Comparison of ENCODE assay signal across 21 cellular contexts in the genomic region with DNA sequence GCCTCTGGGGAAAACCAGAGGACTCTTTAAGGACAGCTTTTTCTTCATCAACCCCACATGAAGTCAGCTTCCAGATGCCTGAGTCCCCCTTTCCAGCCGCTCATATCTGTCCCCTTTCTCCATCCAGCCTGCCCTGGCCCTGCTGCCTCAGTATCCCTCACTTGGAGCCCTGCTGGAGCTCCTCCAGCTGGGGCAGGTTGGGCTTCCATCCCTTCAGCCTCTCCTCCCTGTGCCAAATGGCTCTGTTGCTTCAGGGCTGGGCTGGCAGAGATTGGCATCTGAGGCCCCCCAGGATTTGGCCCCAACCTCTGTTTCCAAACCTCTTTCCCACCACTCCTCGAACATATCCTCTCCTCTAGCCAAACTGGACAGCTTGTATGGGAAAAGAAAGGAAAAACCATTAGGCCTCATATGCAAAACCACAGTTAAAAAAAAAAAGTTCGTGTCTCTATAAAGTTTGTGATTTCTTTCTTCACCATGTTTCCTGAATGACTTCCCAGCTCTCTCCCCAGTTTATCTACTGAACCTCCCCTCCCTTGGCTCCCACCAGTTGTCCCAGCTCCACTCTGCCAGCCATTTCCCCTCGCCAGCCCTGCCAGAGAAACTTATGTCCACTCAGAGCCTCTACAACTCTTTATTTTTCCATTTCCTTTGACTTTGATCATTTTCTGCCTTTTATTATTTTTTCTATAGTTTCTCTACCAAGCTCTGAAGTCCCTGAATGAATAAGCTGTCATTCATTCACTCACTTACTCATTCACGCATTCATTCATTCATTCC.
DNase-seq lines count a peak whose midpoint lies in the region; ATAC-seq and TF ChIP-seq lines count a peak whose summit lies in the region.
"Had no signal": no experiment of that assay in that cellular context is flagged by ENCODE, and none has a peak within 500 bp of the region (broad histone marks: within the 10 kb centered on the region; RNA-seq: fewer than 3 reads in every experiment).

No MANE protein-coding gene starts in this region.

- DNase-seq in activated effector memory CD4-positive, alpha-beta T cell treated with anti-CD3 and anti-CD28 coated beads, Interleukin-2, amount 50 U/mL, for 16 hours, result peak; percentile 38
- no peak for DNase-seq in activated effector memory CD4-positive, alpha-beta T cell treated with Interleukin-2 at 50 U/mL for 16 hours
- peak; percentile 26 for DNase-seq in islet precursor cell
- DNase-seq in spleen, result peak; percentile 25
- peak in 1 of 2 donors; percentile 30 for DNase-seq in aorta
- DNase-seq in MV-4-11 (lab: John Stamatoyannopoulos, UW), result no peak
- no peak for DNase-seq in NOMO-1 treated with DMSO at 0.1 percent for 48 hours (lab: John Stamatoyannopoulos, UW; ENCODE audit: unreplicated experiment)
- DNase-seq: 8988T; CD8-positive, alpha-beta memory T cell; DND-41; GDM1; KBM-7; NCI-H1048; NCI-H146; NCI-H446; NCI-H774; Peyer's patch; SHP77 treated with DMSO at 0.1 percent for 48 hours had no signal

- H3K36me3 ChIP-seq in spleen (no peaks in the 10 kb centered on the region), aorta (ENCODE audit: control insufficient read depth in 1 of 2, insufficient read depth in 2 of 2, low read length in 1 of 2) (no peaks in the 10 kb centered on the region)
- H3K36me3 ChIP-seq: BLaER1, Peyer's patch had no signal

- H3K4me3 ChIP-seq in spleen (no peak overlapping the region), aorta (ENCODE audit: low read length in 2 of 2) (no peak overlapping the region)
- H3K4me3 ChIP-seq: BLaER1, Peyer's patch had no signal

- TF ChIP-seq CTCF in spleen (IDR thresholded peaks at IDR 0.05 in 8 of 11, conservative IDR thresholded peaks at IDR 0.05 in 3 of 11), result no peak

- no peaks in the 10 kb centered on the region for H3K9me3 ChIP-seq in spleen
- H3K9me3 ChIP-seq in aorta (ENCODE audit: control insufficient read depth, low read length), result no peaks in the 10 kb centered on the region
- H3K9me3 ChIP-seq: BLaER1, Peyer's patch had no signal

- H3K4me1 ChIP-seq in spleen (peaks cover 0 to under 1% (median 0%) of the 10 kb centered on the region in 6 donors), aorta (ENCODE audit: control insufficient read depth in 1 of 2, insufficient read depth in 2 of 2, low read length in 2 of 2) (peaks cover 2 to 10% of the 10 kb centered on the region in 2 donors)

- WGBS in spleen, 5 donors, result 54 to 71% (median 62%) methylated on average over 5 of the region's 5 CpGs
- WGBS in aorta, 2 donors, result 16 to 19% methylated on average over 5 of the region's 5 CpGs

- intact Hi-C loops in spleen (cut with DNase I; ENCODE audit: low total_unique reads), result no loop called here
- intact Hi-C loops in aorta (cut with DNase I), result loop anchor here (5.0 kb wide), 3 partner anchors 52 to 218 kb away; partner anchors contain the start of gene FOXD2 (in 1 of the 2)

- TF ChIP-seq POLR2A in spleen (IDR thresholded peaks at IDR 0.05), result no peak

- no peak for ATAC-seq in aorta (ENCODE audit: low FRiP score)
- ATAC-seq in GM21723 (IDR thresholded peaks at IDR 0.05; ENCODE audit: unreplicated experiment), result no peak

- peak overlapping the region in 3 of 8 donors; percentile 19 to 61 (median 51) for H3K27ac ChIP-seq in spleen
- H3K27ac ChIP-seq in aorta (ENCODE audit: low read depth in 1 of 2, low read length in 2 of 2), result peak overlapping the region; percentile 96 to 98
- H3K27ac ChIP-seq: BLaER1, HL-60, Peyer's patch had no signal

- H3K27me3 ChIP-seq in spleen (replicated peaks in 1 of 7) (peaks cover 0 to 46% (median 0%) of the 10 kb centered on the region in 7 donors), aorta (ENCODE audit: control insufficient read depth in 1 of 2, insufficient read depth in 2 of 2, low read length in 1 of 2) (no peaks in the 10 kb centered on the region)
- H3K27me3 ChIP-seq: BLaER1, Peyer's patch had no signal

Comparison
In these comparisons a context has a peak if more than half of its experiments do, and no peak if none do; other contexts are left out.
1. DNase-seq: peak in activated effector memory CD4-positive, alpha-beta T cell treated with anti-CD3 and anti-CD28 coated beads, Interleukin-2, amount 50 U/mL, for 16 hours (single experiment), islet precursor cell (single experiment) and spleen (single experiment); none in activated effector memory CD4-positive, alpha-beta T cell treated with Interleukin-2 at 50 U/mL for 16 hours (single experiment), MV-4-11 (single experiment) and NOMO-1 treated with DMSO at 0.1 percent for 48 hours (single experiment).